In the genomic region with DNA sequence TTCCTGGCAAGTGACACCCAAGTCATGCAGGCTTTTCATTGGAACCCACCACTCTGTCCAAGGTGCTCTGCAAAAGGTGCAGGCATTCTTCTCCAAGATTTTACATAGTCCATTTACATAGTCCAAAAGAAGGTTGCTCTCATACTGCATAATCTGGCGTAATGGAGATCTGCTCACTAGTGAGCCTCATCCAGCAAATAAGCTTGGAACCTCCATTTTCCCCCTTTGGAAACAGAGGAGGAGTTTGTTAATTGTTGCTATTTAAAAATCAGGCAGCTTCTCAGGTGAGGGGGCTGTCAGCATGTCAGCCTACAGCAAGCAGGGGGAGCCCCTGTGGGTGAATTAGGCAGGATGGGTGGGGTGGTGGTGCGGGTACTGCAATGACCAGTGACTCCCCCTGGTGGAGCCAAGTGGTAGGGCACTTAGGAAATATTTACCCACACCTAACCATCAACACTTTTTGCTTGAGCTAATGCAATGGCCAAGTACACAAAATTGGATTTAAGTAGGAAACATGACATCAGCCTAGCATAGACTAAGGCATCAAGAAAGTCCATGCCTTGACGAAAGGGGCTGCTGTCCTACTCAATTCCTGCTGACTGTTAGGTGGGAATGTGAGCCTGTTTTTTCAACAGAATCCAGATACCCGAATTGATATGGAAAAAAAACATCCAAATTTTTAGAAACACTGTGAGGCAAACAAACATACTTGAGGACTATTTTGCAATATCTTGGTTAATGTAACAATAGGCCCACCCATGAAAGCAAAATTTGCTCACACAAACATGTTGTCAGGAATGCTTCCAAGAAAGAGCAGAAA, we compare ENCODE assay signal across 8 cellular contexts.
DNase-seq lines count a peak whose midpoint lies in the region; ATAC-seq and TF ChIP-seq lines count a peak whose summit lies in the region.

No MANE protein-coding gene starts in this region.

- no peak overlapping the region for H3K4me3 ChIP-seq in adipocyte (ENCODE audit: low read length)
- H3K4me3 ChIP-seq in right atrium auricular region, result no peak overlapping the region
- no peak overlapping the region for H3K4me3 ChIP-seq in gastrocnemius medialis

- H3K9ac ChIP-seq in adipocyte (ENCODE audit: low read length), result no peak overlapping the region

- in situ Hi-C loops in gastrocnemius medialis (cut with MboI; ENCODE audit: low sequenced_read_pairs in 4 of 4), result loop anchor here in 3 of 4 donors (5.0 to 25.0 kb wide), 4 partner anchors 82 to 292 kb away; no protein-coding TSS in a partner anchor

- ATAC-seq in GM19463 (IDR thresholded peaks at IDR 0.05; ENCODE audit: unreplicated experiment), result peak; percentile 72
- peak in 1 of 2 donors; percentile 82 for ATAC-seq in gastrocnemius medialis
- ATAC-seq in HG03039 (IDR thresholded peaks at IDR 0.05; ENCODE audit: unreplicated experiment), result no peak

- TF ChIP-seq CTCF in right atrium auricular region (IDR thresholded peaks at IDR 0.05) (peak; percentile 88 to 95), gastrocnemius medialis (IDR thresholded peaks at IDR 0.05 in 4 of 5, conservative IDR thresholded peaks at IDR 0.05 in 1 of 5) (peak; percentile 77 to 91 (median 88))

- H3K9me3 ChIP-seq in adipocyte (ENCODE audit: control insufficient read depth, low read length) (peaks cover 4% of the 10 kb centered on the region), right atrium auricular region (peaks cover 0 to 7% of the 10 kb centered on the region in 2 donors), gastrocnemius medialis (no peaks in the 10 kb centered on the region)

- no peaks in the 10 kb centered on the region for H3K27me3 ChIP-seq in adipocyte (replicated peaks; ENCODE audit: control insufficient read depth, insufficient read depth, low read length)
- H3K27me3 ChIP-seq in right atrium auricular region, result no peaks in the 10 kb centered on the region
- H3K27me3 ChIP-seq in gastrocnemius medialis, result no peaks in the 10 kb centered on the region

- H3K4me1 ChIP-seq in adipocyte (ENCODE audit: control insufficient read depth, insufficient read depth, low read length), result peaks cover 17% of the 10 kb centered on the region
- peaks cover 0 to 24% of the 10 kb centered on the region in 2 donors for H3K4me1 ChIP-seq in right atrium auricular region
- peaks cover 14 to 26% of the 10 kb centered on the region in 2 donors for H3K4me1 ChIP-seq in gastrocnemius medialis

- H3K36me3 ChIP-seq in adipocyte (ENCODE audit: control insufficient read depth, insufficient read depth, low read length, severe bottlenecking), result peaks cover 8% of the 10 kb centered on the region
- H3K36me3 ChIP-seq in right atrium auricular region, result no peaks in the 10 kb centered on the region
- H3K36me3 ChIP-seq in gastrocnemius medialis, result no peaks in the 10 kb centered on the region

- intact Hi-C loops in gastrocnemius medialis (cut with DNase I; ENCODE audit: low total_unique reads), result loop anchor here (1.0 kb wide), 1 partner anchor 140 kb away; no protein-coding TSS in a partner anchor

- no peak for TF ChIP-seq POLR2A in gastrocnemius medialis (IDR thresholded peaks at IDR 0.05)

- DNase-seq in AG20443 (ENCODE audit: low spot score), result peak; percentile 90
- DNase-seq in M059J (ENCODE audit: low read depth), result peak; percentile 47
- peak; percentile 29 to 73 (median 63) for DNase-seq in T-helper 2 cell
- peak; percentile 80 for DNase-seq in adipocyte (ENCODE audit: low read depth)
- DNase-seq in right atrium auricular region (ENCODE audit: low spot score), result peak; percentile 79
- DNase-seq in gastrocnemius medialis, result peak; percentile 25 to 36

- H3K27ac ChIP-seq in right atrium auricular region (no peak overlapping the region), gastrocnemius medialis (no peak overlapping the region)

Comparison
In these comparisons a context has a peak if more than half of its experiments do, and no peak if none do; other contexts are left out.
1. DNase-seq: peak in every context shown above with its lines; median percentile 90 in AG20443; 80 in adipocyte; 79 in right atrium auricular region; 63 in T-helper 2 cell; 47 in M059J; 30 in gastrocnemius medialis.